Comparison of ENCODE assay signal across 2 cellular contexts in genomic region chr14:24329073-24329663, GRCh38.
TF ChIP-seq lines count a peak whose summit lies in the region.

No MANE protein-coding gene starts in this region.

TF ChIP-seq in H1, 55 proteins besides CTCF, POLR2A, EP300 and RAD21:
- TF ChIP-seq KDM1A (IDR thresholded peaks at IDR 0.05; ENCODE audit: borderline replicate concordance, low read length) = no peak
- no peak for TF ChIP-seq EGR1 (IDR thresholded peaks at IDR 0.05; ENCODE audit: borderline replicate concordance, low read depth, low read length)
- no peak for TF ChIP-seq TAF1 (IDR thresholded peaks at IDR 0.05; ENCODE audit: low read depth, low read length)
- no peak for TF ChIP-seq TAF7 (optimal IDR thresholded peaks at IDR 0.05; ENCODE audit: borderline replicate concordance, low read depth, low read length)
- no peak for TF ChIP-seq CEBPB (IDR thresholded peaks at IDR 0.05; ENCODE audit: low read depth, low read length)
- no peak for TF ChIP-seq ATF2 (IDR thresholded peaks at IDR 0.05; ENCODE audit: low read length)
- TF ChIP-seq CBX5 (IDR thresholded peaks at IDR 0.05; ENCODE audit: low read depth, low read length) = no peak

TF ChIP-seq in WTC11, 78 proteins besides CTCF, POLR2A, EP300 and RAD21:
- TF ChIP-seq USF2 (CRISPR knock-in tag; IDR thresholded peaks at IDR 0.05) (no peak), ZNF423 (CRISPR knock-in tag; IDR thresholded peaks at IDR 0.05) (no peak), KAT7 (CRISPR knock-in tag; IDR thresholded peaks at IDR 0.05; ENCODE audit: borderline replicate concordance) (no peak), ATF3 (CRISPR knock-in tag; conservative IDR thresholded peaks at IDR 0.05) (no peak)
- TF ChIP-seq, protein P1, sequence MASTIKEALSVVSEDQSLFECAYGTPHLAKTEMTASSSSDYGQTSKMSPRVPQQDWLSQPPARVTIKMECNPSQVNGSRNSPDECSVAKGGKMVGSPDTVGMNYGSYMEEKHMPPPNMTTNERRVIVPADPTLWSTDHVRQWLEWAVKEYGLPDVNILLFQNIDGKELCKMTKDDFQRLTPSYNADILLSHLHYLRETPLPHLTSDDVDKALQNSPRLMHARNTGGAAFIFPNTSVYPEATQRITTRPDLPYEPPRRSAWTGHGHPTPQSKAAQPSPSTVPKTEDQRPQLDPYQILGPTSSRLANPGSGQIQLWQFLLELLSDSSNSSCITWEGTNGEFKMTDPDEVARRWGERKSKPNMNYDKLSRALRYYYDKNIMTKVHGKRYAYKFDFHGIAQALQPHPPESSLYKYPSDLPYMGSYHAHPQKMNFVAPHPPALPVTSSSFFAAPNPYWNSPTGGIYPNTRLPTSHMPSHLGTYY (CRISPR knock-in tag; IDR thresholded peaks at IDR 0.05) = no peak
- TF ChIP-seq, protein P2, sequence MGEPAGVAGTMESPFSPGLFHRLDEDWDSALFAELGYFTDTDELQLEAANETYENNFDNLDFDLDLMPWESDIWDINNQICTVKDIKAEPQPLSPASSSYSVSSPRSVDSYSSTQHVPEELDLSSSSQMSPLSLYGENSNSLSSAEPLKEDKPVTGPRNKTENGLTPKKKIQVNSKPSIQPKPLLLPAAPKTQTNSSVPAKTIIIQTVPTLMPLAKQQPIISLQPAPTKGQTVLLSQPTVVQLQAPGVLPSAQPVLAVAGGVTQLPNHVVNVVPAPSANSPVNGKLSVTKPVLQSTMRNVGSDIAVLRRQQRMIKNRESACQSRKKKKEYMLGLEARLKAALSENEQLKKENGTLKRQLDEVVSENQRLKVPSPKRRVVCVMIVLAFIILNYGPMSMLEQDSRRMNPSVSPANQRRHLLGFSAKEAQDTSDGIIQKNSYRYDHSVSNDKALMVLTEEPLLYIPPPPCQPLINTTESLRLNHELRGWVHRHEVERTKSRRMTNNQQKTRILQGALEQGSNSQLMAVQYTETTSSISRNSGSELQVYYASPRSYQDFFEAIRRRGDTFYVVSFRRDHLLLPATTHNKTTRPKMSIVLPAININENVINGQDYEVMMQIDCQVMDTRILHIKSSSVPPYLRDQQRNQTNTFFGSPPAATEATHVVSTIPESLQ (CRISPR knock-in tag; IDR thresholded peaks at IDR 0.05) = no peak
